Comparison of ENCODE assay signal across 19 cellular contexts in the genomic region with DNA sequence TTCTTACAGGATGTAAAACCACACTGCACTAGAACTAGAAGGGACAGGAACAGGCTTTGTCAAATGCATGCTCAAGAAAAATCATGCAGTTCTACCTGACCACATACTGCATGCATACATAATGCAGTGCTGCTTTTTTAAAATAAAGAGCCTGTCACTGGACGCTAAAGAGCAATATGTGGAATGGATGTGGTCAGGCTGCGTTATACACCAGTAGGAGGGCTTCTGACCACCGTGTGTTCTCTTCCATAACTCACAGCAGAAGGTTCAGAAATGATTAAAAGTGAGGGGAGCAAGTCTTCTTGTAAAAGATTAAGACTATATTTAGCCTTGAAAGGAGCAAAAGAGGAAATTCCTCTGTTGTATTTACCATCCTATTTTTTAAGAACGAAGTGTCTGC.
DNase-seq lines count a peak whose midpoint lies in the region; ATAC-seq, FAIRE-seq and TF ChIP-seq lines count a peak whose summit lies in the region.
"Had no signal": no experiment of that assay in that cellular context is flagged by ENCODE, and none has a peak within 500 bp of the region (broad histone marks: within the 10 kb centered on the region; RNA-seq: fewer than 3 reads in every experiment).

No MANE protein-coding gene starts in this region.

- H3K23ac ChIP-seq in H9 (ENCODE audit: insufficient read length, low read depth, low read length): no peak overlapping the region

- WGBS in H9 (ENCODE audit: extremely low coverage, insufficient read length, low lambda C conversion rate): no CpG with 5 or more reads among the region's 4 CpGs
- 11% methylated on average over 4 of the region's 4 CpGs for WGBS in GM12878 (ENCODE audit: insufficient coverage, insufficient replicate concordance, low lambda C conversion rate, missing lambda C conversion rate)

- no peak for TF ChIP-seq POLR2A in GM12891 (IDR thresholded peaks at IDR 0.05; ENCODE audit: low read depth, low read length)
- TF ChIP-seq POLR2A in GM12878 (IDR thresholded peaks at IDR 0.05; ENCODE audit: low read depth, low read length): no peak

- H2AFZ ChIP-seq in H9 (ENCODE audit: low read length): no peak overlapping the region
- no peak overlapping the region for H2AFZ ChIP-seq in GM12878 (ENCODE audit: control insufficient read depth, low read depth, low read length)

- H3K4me1 ChIP-seq in H9 (ENCODE audit: insufficient read depth, low read length) (peaks cover 4% of the 10 kb centered on the region; the same call in 1 of the 2 replicates), GM12878 (ENCODE audit: control insufficient read depth, insufficient read depth, low read length) (no peaks in the 10 kb centered on the region; the same call in 1 of the 2 replicates)
- H3K4me1 ChIP-seq: HAP-1 had no signal

- H3K27ac Mint-ChIP-seq in H9: peak overlapping the region in 2 of 3 experiments; percentile 61 to 91; a peak in 5 of 7 replicates
- peak overlapping the region; percentile 55 to 91 (median 55) for H3K27ac Mint-ChIP-seq in nephron
- H3K27ac Mint-ChIP-seq: CD4-positive, alpha-beta T cell had no signal

- H3K9me3 ChIP-seq in H9 (ENCODE audit: control insufficient read depth, low read depth, low read length) (no peaks in the 10 kb centered on the region), GM12878 (replicated peaks; ENCODE audit: control insufficient read depth, insufficient read depth, low read length) (no peaks in the 10 kb centered on the region)
- H3K9me3 ChIP-seq: Caco-2, HAP-1 had no signal

- no peak overlapping the region for H3K4ac ChIP-seq in H9 (ENCODE audit: low read depth, low read length)

- no peaks in the 10 kb centered on the region for H3K79me1 ChIP-seq in H9 (ENCODE audit: insufficient read depth, low read depth, low read length, poor library complexity, severe bottlenecking)

- H3K4me3 Mint-ChIP-seq in H9 (no peak overlapping the region), nephron (no peak overlapping the region)
- H3K4me3 Mint-ChIP-seq: CD4-positive, alpha-beta T cell had no signal

- no peak overlapping the region for H4K91ac ChIP-seq in H9 (ENCODE audit: insufficient read length, low read depth, low read length)

- SMC1A ChIA-PET in GM12878 (lab: Charles Lee; ENCODE audit: uncharacterized antibody, unreplicated experiment): interaction anchor here (1.1 to 5.8 kb wide), 6 partner anchors 8 to 72 kb away, joined by 3 to 88 read pairs (median 5); no protein-coding TSS in a partner anchor

- peak in 1 of 2 experiments; percentile 17; a peak in 1 of 4 replicates for TF ChIP-seq EP300 in GM12878 (IDR thresholded peaks at IDR 0.05; ENCODE audit: borderline replicate concordance in 1 of 2, control insufficient read depth in 1 of 2, low read depth in 2 of 2, low read length in 2 of 2)

- peaks cover 1 to 4% (median 2%) of the 10 kb centered on the region in 3 experiments; a peak in 4 of 7 replicates for H3K36me3 Mint-ChIP-seq in H9 (ENCODE audit: insufficient read depth in 1 of 3, low read depth in 3 of 3)
- H3K36me3 Mint-ChIP-seq in nephron (ENCODE audit: low read depth): no peaks in the 10 kb centered on the region

- H3K27me3 Mint-ChIP-seq in H9 (ENCODE audit: low read depth) (no peaks in the 10 kb centered on the region), nephron (ENCODE audit: low read depth) (no peaks in the 10 kb centered on the region)
- H3K27me3 Mint-ChIP-seq: CD4-positive, alpha-beta T cell had no signal

- no peak overlapping the region for H2BK20ac ChIP-seq in H9 (ENCODE audit: low read depth, low read length, poor library complexity, severe bottlenecking)

- no peak for TF ChIP-seq RAD21 in GM12878 (IDR thresholded peaks at IDR 0.05; ENCODE audit: insufficient read depth, low read depth, low read length)

- POLR2A ChIA-PET in GM12878 (lab: Charles Lee): no interaction called here

- no peak overlapping the region for H3K4me3 ChIP-seq in GM12878
- H3K4me3 ChIP-seq in foreskin fibroblast (ENCODE audit: low read depth in 1 of 2, low read length in 2 of 2): no peak overlapping the region
- H3K4me3 ChIP-seq: HAP-1 had no signal

- no peaks in the 10 kb centered on the region for H3K36me3 ChIP-seq in GM12878 (ENCODE audit: control insufficient read depth in 2 of 2, insufficient read depth in 2 of 2, low read length in 1 of 2)
- H3K36me3 ChIP-seq: HAP-1 had no signal

- no peaks in the 10 kb centered on the region for H3K23me2 ChIP-seq in H9 (ENCODE audit: insufficient read length, low read depth, low read length, poor library complexity, severe bottlenecking)

- no peak overlapping the region for H4K8ac ChIP-seq in H9 (replicated peaks; ENCODE audit: insufficient read length, low read depth, low read length)

- no peak overlapping the region for H4K5ac ChIP-seq in H9 (ENCODE audit: insufficient read length, low read depth, low read length)

- H3K4me1 Mint-ChIP-seq in H9: peaks cover 29% of the 10 kb centered on the region in 2 experiments
- peaks cover 4% of the 10 kb centered on the region for H3K4me1 Mint-ChIP-seq in nephron

- FAIRE-seq in GM12891 (lab: Jason Lieb, UNC): no peak
- FAIRE-seq in GM12878 (lab: Jason Lieb, UNC): no peak
- FAIRE-seq: A204.1, D721Med, G401.6, GM19239 had no signal

- BruUV-seq in GM12878 (replicated peaks; lab: Mats Ljungman, UMichigan): no TSS peak

- H3K56ac ChIP-seq in H9 (ENCODE audit: insufficient read length, low read depth, low read length): no peak overlapping the region

- H3K27me3 ChIP-seq in H9 (ENCODE audit: insufficient read depth, low read length): no peaks in the 10 kb centered on the region
- peaks cover 0 to 5% of the 10 kb centered on the region in 2 experiments; a peak in 1 of 4 replicates for H3K27me3 ChIP-seq in GM12878 (replicated peaks in 1 of 2; ENCODE audit: control insufficient read depth in 2 of 2, insufficient read depth in 2 of 2, low read length in 1 of 2)

- no peaks in the 10 kb centered on the region for H4K20me1 ChIP-seq in H9 (ENCODE audit: control insufficient read depth, insufficient read depth, insufficient read length)
- H4K20me1 ChIP-seq in GM12878 (ENCODE audit: control insufficient read depth, insufficient read depth): no peaks in the 10 kb centered on the region

- H3K9me3 Mint-ChIP-seq in H9 (peaks cover 2 to 3% of the 10 kb centered on the region in 2 experiments), nephron (no peaks in the 10 kb centered on the region)
- H3K9me3 Mint-ChIP-seq: CD4-positive, alpha-beta T cell had no signal

- no peak overlapping the region for H2BK15ac ChIP-seq in H9 (ENCODE audit: low read depth, low read length)

- RAD21 ChIA-PET in GM12878 (lab: Charles Lee; ENCODE audit: unreplicated experiment): interaction anchor here (1.4 to 5.3 kb wide), 2 partner anchors 40 to 51 kb away, joined by 3 to 72 read pairs; no protein-coding TSS in a partner anchor

- TF ChIP-seq CTCF in H9 (conservative IDR thresholded peaks at IDR 0.05) (no peak), GM12878 (IDR thresholded peaks at IDR 0.05 in 2 of 3, conservative IDR thresholded peaks at IDR 0.05 in 1 of 3; ENCODE audit: control insufficient read depth in 2 of 3, extremely low read depth in 1 of 3, insufficient read depth in 1 of 3, low read depth in 3 of 3, low read length in 3 of 3) (no peak), nephron (IDR thresholded peaks at IDR 0.05; ENCODE audit: unreplicated experiment in 3 of 3) (no peak), foreskin fibroblast (IDR thresholded peaks at IDR 0.05; ENCODE audit: low read depth, low read length) (no peak)

- H3K9ac ChIP-seq in H9 (ENCODE audit: extremely low read depth, insufficient read length, low read length): no peak overlapping the region
- no peak overlapping the region for H3K9ac ChIP-seq in GM12878 (ENCODE audit: control insufficient read depth, insufficient read depth, low read length)

- no peak overlapping the region for H2BK5ac ChIP-seq in H9 (ENCODE audit: insufficient read length, low read length)

- no peak overlapping the region for H2AK5ac ChIP-seq in H9 (ENCODE audit: insufficient read length, low read length)

- in situ Hi-C loops in GM12878 (cut with MboI): no loop called here

- H3K4me2 ChIP-seq in H9 (ENCODE audit: insufficient read depth, insufficient read length, low read length) (no peak overlapping the region), GM12878 (ENCODE audit: control insufficient read depth, insufficient read depth) (no peak overlapping the region)

- no peak overlapping the region for H2BK120ac ChIP-seq in H9 (ENCODE audit: low read depth, low read length, poor library complexity, severe bottlenecking)

- CTCF ChIA-PET in GM12878 (lab: Yijun Ruan, JAX): interaction anchor here (1.0 to 6.7 kb wide), 4 partner anchors 9 to 226 kb away, joined by 3 to 71 read pairs (median 4); no protein-coding TSS in a partner anchor

- H3T11ph ChIP-seq in H9 (ENCODE audit: low read length): no peak overlapping the region

- no peak overlapping the region for H3K14ac ChIP-seq in H9 (ENCODE audit: insufficient read depth, low read length)

- H3K27ac ChIP-seq in H9 (ENCODE audit: insufficient read length, low read depth, low read length) (no peak overlapping the region), GM12878 (ENCODE audit: control insufficient read depth, insufficient read depth) (no peak overlapping the region)
- H3K27ac ChIP-seq: C4-2B, HL-60 had no signal

- ATAC-seq in GM12878 (peak; percentile 45), GM21737 (IDR thresholded peaks at IDR 0.05; ENCODE audit: unreplicated experiment) (no peak)

- DNase-seq in GM12891 (ENCODE audit: insufficient read length, low spot score) (no peak), H9 (no peak), GM12878 (ENCODE audit: low read depth, low spot score) (peak; percentile 13), foreskin fibroblast (no peak), NCI-H1930 (lab: John Stamatoyannopoulos, UW) (no peak)
- DNase-seq in stimulated activated CD4-positive, alpha-beta T cell treated with anti-CD3 and anti-CD28 coated beads, Interleukin-2, amount 100 ng/mL, for 24 hours: no peak
- DNase-seq: AML-193; Caco-2; CD4-positive, alpha-beta T cell; GOT3 had no signal

- no peak overlapping the region for H2BK12ac ChIP-seq in H9 (ENCODE audit: insufficient read length, low read depth, low read length)

- no peak overlapping the region for H3K18ac ChIP-seq in H9 (ENCODE audit: insufficient read length, low read depth, low read length)

- H3K79me2 ChIP-seq in H9 (ENCODE audit: insufficient read depth, low read length) (no peaks in the 10 kb centered on the region), GM12878 (ENCODE audit: control insufficient read depth, insufficient read depth, low read length) (no peaks in the 10 kb centered on the region)

- intact Hi-C loops in GM12878 (cut with micrococcal nuclease; ENCODE audit: unreplicated experiment): loop anchor here (1.0 to 2.0 kb wide), 2 partner anchors 51 to 72 kb away; no protein-coding TSS in a partner anchor

TF ChIP-seq in GM12891, 5 proteins besides CTCF, POLR2A, EP300 and RAD21:
- TF ChIP-seq POU2F2 (IDR thresholded peaks at IDR 0.05; ENCODE audit: low read depth, low read length): 0 out of 2 replicates have a peak, but pooled peaks have one; percentile 33
- no peak for TF ChIP-seq SPI1 (IDR thresholded peaks at IDR 0.05; ENCODE audit: low read depth, low read length)
TF ChIP-seq in GM12891: peak in this region for 1.

TF ChIP-seq in GM12878, 131 proteins besides CTCF, POLR2A, EP300 and RAD21 (continues in another document):
- no peak for TF ChIP-seq STAT1 (conservative IDR thresholded peaks at IDR 0.05)
- peak; percentile 35 for TF ChIP-seq MEF2B (IDR thresholded peaks at IDR 0.05; ENCODE audit: partially characterized antibody, poor library complexity, severe bottlenecking)
- TF ChIP-seq ETV6 (conservative IDR thresholded peaks at IDR 0.05 in 1 of 2, IDR thresholded peaks at IDR 0.05 in 1 of 2; ENCODE audit: borderline replicate concordance in 1 of 2, low read depth in 1 of 2): no peak
